20 cellular contexts compared by ENCODE assay signal in genomic region chr6:21791596-21791995, GRCh38.
DNase-seq lines count a peak whose midpoint lies in the region; ATAC-seq and TF ChIP-seq lines count a peak whose summit lies in the region.
"Had no signal": no experiment of that assay in that cellular context is flagged by ENCODE, and none has a peak within 500 bp of the region (broad histone marks: within the 10 kb centered on the region; RNA-seq: fewer than 3 reads in every experiment).

No MANE protein-coding gene starts in this region.

- ATAC-seq in GM23338, result no peak
- ATAC-seq in SK-N-SH treated with all-trans-retinoic acid at 6 μM for 48 hours, result no peak
- ATAC-seq: A549, GM12878, HCT116, K562 had no signal

- no peak for TF ChIP-seq CTCF in GM23338 (conservative IDR thresholded peaks at IDR 0.05; ENCODE audit: low read depth in 2 of 2)
- TF ChIP-seq CTCF in endodermal cell (conservative IDR thresholded peaks at IDR 0.05), result no peak
- TF ChIP-seq CTCF in mesothelial cell of epicardium (IDR thresholded peaks at IDR 0.05; ENCODE audit: unreplicated experiment), result no peak
- TF ChIP-seq CTCF in GM13976 (IDR thresholded peaks at IDR 0.05; ENCODE audit: borderline replicate concordance, control extremely low read depth, extremely low read depth, insufficient read depth, missing control alignments), result no peak

- H3K4me1 Mint-ChIP-seq in GM23338 (no peaks in the 10 kb centered on the region), endodermal cell (peaks cover 2% of the 10 kb centered on the region), mesothelial cell of epicardium (peaks cover 7% of the 10 kb centered on the region)
- no peaks in the 10 kb centered on the region for H3K4me1 Mint-ChIP-seq in activated T-cell treated with anti-CD3 and anti-CD28 coated beads, Interleukin-2, amount 50 U/mL, for 24 hours (ENCODE audit: low read depth)
- H3K4me1 Mint-ChIP-seq: CD4-positive, alpha-beta memory T cell had no signal

- peaks cover 80% of the 10 kb centered on the region for H3K79me2 ChIP-seq in GM23338 (replicated peaks; ENCODE audit: insufficient read depth)

- no peaks in the 10 kb centered on the region for H3K9me2 ChIP-seq in GM23338 (ENCODE audit: insufficient read depth)

- no peaks in the 10 kb centered on the region for H3K36me3 ChIP-seq in GM23338 (ENCODE audit: insufficient read depth)
- H3K36me3 ChIP-seq in endodermal cell (ENCODE audit: control insufficient read depth, insufficient read depth, low read length), result peaks cover 73% of the 10 kb centered on the region
- H3K36me3 ChIP-seq: BLaER1 had no signal

- peaks cover 22% of the 10 kb centered on the region for H3K9me3 ChIP-seq in endodermal cell (ENCODE audit: control insufficient read depth, low read length)
- H3K9me3 ChIP-seq: A549 had no signal

- no peaks in the 10 kb centered on the region for H3F3A ChIP-seq in GM23338 (replicated peaks; ENCODE audit: low read depth)

- no peaks in the 10 kb centered on the region for H3K27me3 Mint-ChIP-seq in GM23338 (ENCODE audit: insufficient read depth, low read depth, poor library complexity)
- no peaks in the 10 kb centered on the region for H3K27me3 Mint-ChIP-seq in endodermal cell (ENCODE audit: insufficient read depth)
- H3K27me3 Mint-ChIP-seq in mesothelial cell of epicardium (ENCODE audit: low read depth), result no peaks in the 10 kb centered on the region
- peaks cover 2% of the 10 kb centered on the region for H3K27me3 Mint-ChIP-seq in activated T-cell treated with anti-CD3 and anti-CD28 coated beads, Interleukin-2, amount 50 U/mL, for 24 hours
- H3K27me3 Mint-ChIP-seq: CD4-positive, alpha-beta memory T cell had no signal

- H4K20me1 ChIP-seq in GM23338 (replicated peaks; ENCODE audit: insufficient read depth), result no peaks in the 10 kb centered on the region
- H4K20me1 ChIP-seq: BLaER1 had no signal

- no peak overlapping the region for H2AFZ ChIP-seq in GM23338

- no peak overlapping the region for H3K9ac ChIP-seq in endodermal cell (ENCODE audit: extremely low read depth, low read length, poor library complexity, severe bottlenecking)
- H3K9ac ChIP-seq: BLaER1 had no signal

- H3K27me3 ChIP-seq in GM23338 (ENCODE audit: insufficient read depth) (no peaks in the 10 kb centered on the region), endodermal cell (ENCODE audit: control insufficient read depth, insufficient read depth, low read length, poor library complexity, severe bottlenecking) (no peaks in the 10 kb centered on the region)
- H3K27me3 ChIP-seq: BLaER1 had no signal

- H3K4me2 ChIP-seq in GM23338, result no peak overlapping the region
- H3K4me2 ChIP-seq: A549, BLaER1 had no signal

- peaks cover 6% of the 10 kb centered on the region; the same call in 2 of the 3 replicates for H3K9me3 Mint-ChIP-seq in GM23338
- peaks cover 6% of the 10 kb centered on the region for H3K9me3 Mint-ChIP-seq in endodermal cell
- H3K9me3 Mint-ChIP-seq in mesothelial cell of epicardium, result peaks cover 3% of the 10 kb centered on the region
- H3K9me3 Mint-ChIP-seq in activated T-cell treated with anti-CD3 and anti-CD28 coated beads, Interleukin-2, amount 50 U/mL, for 24 hours, result no peaks in the 10 kb centered on the region

- in situ Hi-C loops in GM13976 (cut with MboI; ENCODE audit: low sequenced_read_pairs, unreplicated experiment), result no loop called here

- H3K36me3 Mint-ChIP-seq in GM23338 (ENCODE audit: low read depth) (peaks cover 65% of the 10 kb centered on the region), endodermal cell (ENCODE audit: low read depth) (peaks cover 53% of the 10 kb centered on the region), mesothelial cell of epicardium (peaks cover 26% of the 10 kb centered on the region)
- H3K36me3 Mint-ChIP-seq in activated T-cell treated with anti-CD3 and anti-CD28 coated beads, Interleukin-2, amount 50 U/mL, for 24 hours (ENCODE audit: low read depth), result no peaks in the 10 kb centered on the region
- H3K36me3 Mint-ChIP-seq: CD4-positive, alpha-beta memory T cell had no signal

- no peak overlapping the region for H3K27ac ChIP-seq in GM23338 (ENCODE audit: low read depth)
- H3K27ac ChIP-seq in endodermal cell (ENCODE audit: low read depth, low read length), result no peak overlapping the region
- H3K27ac ChIP-seq: BLaER1 had no signal

- 66 to 88% methylated on average over 1 to 4 of the region's 4 CpGs for WGBS in endodermal cell (ENCODE audit: insufficient coverage in 1 of 2, insufficient read length in 1 of 2), 2 experiments

- no peaks in the 10 kb centered on the region for H3K4me1 ChIP-seq in GM23338 (ENCODE audit: insufficient read depth)
- H3K4me1 ChIP-seq in endodermal cell (ENCODE audit: control insufficient read depth, insufficient read depth, low read length), result no peaks in the 10 kb centered on the region
- H3K4me1 ChIP-seq: A549, BLaER1 had no signal

- H3K27ac Mint-ChIP-seq in GM23338 (peak overlapping the region; percentile 74; the same call in 1 of the 2 replicates), endodermal cell (peak overlapping the region; percentile 77), mesothelial cell of epicardium (peak overlapping the region; percentile 18)
- H3K27ac Mint-ChIP-seq in activated T-cell treated with anti-CD3 and anti-CD28 coated beads, Interleukin-2, amount 50 U/mL, for 24 hours, result no peak overlapping the region
- H3K27ac Mint-ChIP-seq: CD4-positive, alpha-beta memory T cell had no signal

- H3K4me3 Mint-ChIP-seq in GM23338, result no peak overlapping the region
- H3K4me3 Mint-ChIP-seq in endodermal cell, result no peak overlapping the region
- no peak overlapping the region for H3K4me3 Mint-ChIP-seq in mesothelial cell of epicardium
- no peak overlapping the region for H3K4me3 Mint-ChIP-seq in activated T-cell treated with anti-CD3 and anti-CD28 coated beads, Interleukin-2, amount 50 U/mL, for 24 hours
- H3K4me3 Mint-ChIP-seq: CD4-positive, alpha-beta memory T cell had no signal

- no peak for DNase-seq in GM23338 (ENCODE audit: low spot score)
- no peak for DNase-seq in endodermal cell
- no peak for DNase-seq in mesothelial cell of epicardium (ENCODE audit: low spot score in 2 of 2, unreplicated experiment in 2 of 2)
- DNase-seq in activated T-cell treated with anti-CD3 and anti-CD28 coated beads, Interleukin-2, amount 50 U/mL, for 48 hours, result no peak
- DNase-seq in GM13976 (ENCODE audit: low spot score), result no peak
- DNase-seq in activated T-cell treated with anti-CD3 and anti-CD28 coated beads, Interleukin-2, amount 50 U/mL, for 24 hours, result no peak
- no peak for DNase-seq in NCI-H1092 treated with DMSO at 0.1 percent for 48 hours (lab: John Stamatoyannopoulos, UW)
- DNase-seq: Calu3; CD4-positive, alpha-beta memory T cell; EL; GOT3; NCI-H1105; NCI-H2081 treated with DMSO at 0.1 percent for 48 hours; SHP77 had no signal

- H3K4me3 ChIP-seq in GM23338, result no peak overlapping the region
- no peak overlapping the region for H3K4me3 ChIP-seq in endodermal cell (ENCODE audit: low read length)
- H3K4me3 ChIP-seq: A549, BLaER1, GM12878, K562 had no signal

TF ChIP-seq in SK-N-SH treated with all-trans-retinoic acid at 6 μM for 48 hours, 23 proteins besides CTCF, POLR2A, EP300 and RAD21 (continues in another document):
- no peak for TF ChIP-seq OSR1 (CRISPR knock-in tag; IDR thresholded peaks at IDR 0.05)
- TF ChIP-seq TCF4 (CRISPR knock-in tag; IDR thresholded peaks at IDR 0.05; ENCODE audit: borderline replicate concordance), result no peak
- no peak for TF ChIP-seq POU6F1 (CRISPR knock-in tag; IDR thresholded peaks at IDR 0.05; ENCODE audit: borderline replicate concordance, low read depth)
- no peak for TF ChIP-seq ZNF70 (CRISPR knock-in tag; IDR thresholded peaks at IDR 0.05)
- 0 out of 2 replicates have a peak, but pooled peaks have one; percentile 9 for TF ChIP-seq CSRNP3 (CRISPR knock-in tag; IDR thresholded peaks at IDR 0.05)
- TF ChIP-seq GLIS3 (CRISPR knock-in tag; IDR thresholded peaks at IDR 0.05), result no peak
- no peak for TF ChIP-seq ESRRG (CRISPR knock-in tag; IDR thresholded peaks at IDR 0.05)
- TF ChIP-seq ZFP30 (CRISPR knock-in tag; IDR thresholded peaks at IDR 0.05), result no peak
